ENCODE assay signal across 1 cellular context in genomic region chr3:16060358-16060852, GRCh38.
A peak's percentile ranks its signal among the peaks of the same experiment; 100 is the strongest.
TF ChIP-seq lines count a peak whose summit lies in the region.

No MANE protein-coding gene starts in this region.

TF ChIP-seq in HepG2, 621 proteins besides CTCF, POLR2A, EP300 and RAD21 (continued from another document and continues in another):
- TF ChIP-seq ZNF329 (CRISPR knock-in tag; IDR thresholded peaks at IDR 0.05; ENCODE audit: low read depth) (no peak), ZBTB7B (CRISPR knock-in tag; IDR thresholded peaks at IDR 0.05) (0 out of 2 replicates have a peak, but pooled peaks have one; percentile 39), RERE (CRISPR knock-in tag; IDR thresholded peaks at IDR 0.05; ENCODE audit: low read depth) (peak; percentile 50; the same call in 1 of the 2 replicates), FOSL2 (CRISPR knock-in tag; IDR thresholded peaks at IDR 0.05) (peak; percentile 100), ZFYVE20 (CRISPR knock-in tag; IDR thresholded peaks at IDR 0.05; ENCODE audit: borderline replicate concordance, low read depth) (no peak), HDAC6 (IDR thresholded peaks at IDR 0.05; ENCODE audit: low read depth, low read length) (no peak), ZNF879 (CRISPR knock-in tag; IDR thresholded peaks at IDR 0.05) (no peak), CHCHD3 (CRISPR knock-in tag; IDR thresholded peaks at IDR 0.05) (no peak), MBNL3 (CRISPR knock-in tag; conservative IDR thresholded peaks at IDR 0.05) (no peak), ZNF790 (CRISPR knock-in tag; IDR thresholded peaks at IDR 0.05; ENCODE audit: borderline replicate concordance) (no peak), ZNF510 (CRISPR knock-in tag; IDR thresholded peaks at IDR 0.05; ENCODE audit: low read depth) (no peak; the same call in 1 of the 2 replicates), ZBTB20 (CRISPR knock-in tag; IDR thresholded peaks at IDR 0.05; ENCODE audit: borderline replicate concordance, low read depth) (peak; percentile 75; the same call in 1 of the 2 replicates), TARDBP (CRISPR knock-in tag; IDR thresholded peaks at IDR 0.05) (peak; percentile 80), ELF1 (CRISPR knock-in tag; IDR thresholded peaks at IDR 0.05) (peak; percentile 31), ZNF598 (CRISPR knock-in tag; IDR thresholded peaks at IDR 0.05; ENCODE audit: borderline replicate concordance) (no peak), LCORL (IDR thresholded peaks at IDR 0.05) (peak; percentile 69), LCORL (CRISPR knock-in tag; IDR thresholded peaks at IDR 0.05) (peak; percentile 90), ZFP90 (CRISPR knock-in tag; IDR thresholded peaks at IDR 0.05; ENCODE audit: borderline replicate concordance) (no peak), KLF9 (CRISPR knock-in tag; IDR thresholded peaks at IDR 0.05; ENCODE audit: low read depth) (peak; percentile 44; the same call in 1 of the 2 replicates), ATF7-NPFF (CRISPR knock-in tag; IDR thresholded peaks at IDR 0.05; ENCODE audit: low read depth) (peak; percentile 41; the same call in 1 of the 2 replicates), AFF4 (CRISPR knock-in tag; IDR thresholded peaks at IDR 0.05) (no peak), ZNF792 (CRISPR knock-in tag; IDR thresholded peaks at IDR 0.05) (peak; percentile 94), HNRNPL (IDR thresholded peaks at IDR 0.05; ENCODE audit: low read depth, low read length) (no peak), ZNF34 (CRISPR knock-in tag; IDR thresholded peaks at IDR 0.05; ENCODE audit: borderline replicate concordance) (no peak; the same call in 1 of the 2 replicates), FOXP4 (CRISPR knock-in tag; IDR thresholded peaks at IDR 0.05) (peak; percentile 100), NR3C1 (CRISPR knock-in tag; IDR thresholded peaks at IDR 0.05) (no peak), ZNF7 (CRISPR knock-in tag; IDR thresholded peaks at IDR 0.05) (0 out of 2 replicates have a peak, but pooled peaks have one; percentile 31), ZMYM4 (CRISPR knock-in tag; IDR thresholded peaks at IDR 0.05) (peak; percentile 58; the same call in 1 of the 2 replicates), CREM (IDR thresholded peaks at IDR 0.05) (peak; percentile 95), CREM (CRISPR knock-in tag; IDR thresholded peaks at IDR 0.05) (no peak), ZNF770 (CRISPR knock-in tag; IDR thresholded peaks at IDR 0.05) (peak; percentile 21; the same call in 1 of the 2 replicates), HES4 (CRISPR knock-in tag; IDR thresholded peaks at IDR 0.05; ENCODE audit: borderline replicate concordance) (no peak), POLR2AphosphoS2 (IDR thresholded peaks at IDR 0.05; ENCODE audit: low read depth, low read length) (no peak), KMT2B (CRISPR knock-in tag; IDR thresholded peaks at IDR 0.05) (peak; percentile 75), BRCA1 (CRISPR knock-in tag; IDR thresholded peaks at IDR 0.05) (no peak), NR2F6 (IDR thresholded peaks at IDR 0.05) (0 out of 2 replicates have a peak, but pooled peaks have one; percentile 44), NR2F6 (CRISPR knock-in tag; IDR thresholded peaks at IDR 0.05) (peak; percentile 56; the same call in 1 of the 2 replicates)
- TF ChIP-seq, protein P1, sequence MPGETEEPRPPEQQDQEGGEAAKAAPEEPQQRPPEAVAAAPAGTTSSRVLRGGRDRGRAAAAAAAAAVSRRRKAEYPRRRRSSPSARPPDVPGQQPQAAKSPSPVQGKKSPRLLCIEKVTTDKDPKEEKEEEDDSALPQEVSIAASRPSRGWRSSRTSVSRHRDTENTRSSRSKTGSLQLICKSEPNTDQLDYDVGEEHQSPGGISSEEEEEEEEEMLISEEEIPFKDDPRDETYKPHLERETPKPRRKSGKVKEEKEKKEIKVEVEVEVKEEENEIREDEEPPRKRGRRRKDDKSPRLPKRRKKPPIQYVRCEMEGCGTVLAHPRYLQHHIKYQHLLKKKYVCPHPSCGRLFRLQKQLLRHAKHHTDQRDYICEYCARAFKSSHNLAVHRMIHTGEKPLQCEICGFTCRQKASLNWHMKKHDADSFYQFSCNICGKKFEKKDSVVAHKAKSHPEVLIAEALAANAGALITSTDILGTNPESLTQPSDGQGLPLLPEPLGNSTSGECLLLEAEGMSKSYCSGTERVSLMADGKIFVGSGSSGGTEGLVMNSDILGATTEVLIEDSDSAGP (CRISPR knock-in tag; IDR thresholded peaks at IDR 0.05; ENCODE audit: borderline replicate concordance) = peak; percentile 55; the same call in 1 of the 2 replicates
- TF ChIP-seq, protein P2, sequence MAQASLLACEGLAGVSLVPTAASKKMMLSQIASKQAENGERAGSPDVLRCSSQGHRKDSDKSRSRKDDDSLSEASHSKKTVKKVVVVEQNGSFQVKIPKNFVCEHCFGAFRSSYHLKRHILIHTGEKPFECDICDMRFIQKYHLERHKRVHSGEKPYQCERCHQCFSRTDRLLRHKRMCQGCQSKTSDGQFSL (CRISPR knock-in tag; IDR thresholded peaks at IDR 0.05) = no peak
- TF ChIP-seq, protein P3, sequence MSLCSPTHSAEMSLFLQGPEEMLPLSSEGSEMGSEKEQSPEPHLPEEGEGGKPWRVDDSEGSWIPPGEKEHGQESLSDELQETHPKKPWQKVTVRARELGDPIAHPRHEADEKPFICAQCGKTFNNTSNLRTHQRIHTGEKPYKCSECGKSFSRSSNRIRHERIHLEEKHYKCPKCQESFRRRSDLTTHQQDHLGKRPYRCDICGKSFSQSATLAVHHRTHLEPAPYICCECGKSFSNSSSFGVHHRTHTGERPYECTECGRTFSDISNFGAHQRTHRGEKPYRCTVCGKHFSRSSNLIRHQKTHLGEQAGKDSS (CRISPR knock-in tag; IDR thresholded peaks at IDR 0.05; ENCODE audit: borderline replicate concordance, low read depth) = 0 out of 2 replicates have a peak, but pooled peaks have one; percentile 73
- TF ChIP-seq, protein P4, sequence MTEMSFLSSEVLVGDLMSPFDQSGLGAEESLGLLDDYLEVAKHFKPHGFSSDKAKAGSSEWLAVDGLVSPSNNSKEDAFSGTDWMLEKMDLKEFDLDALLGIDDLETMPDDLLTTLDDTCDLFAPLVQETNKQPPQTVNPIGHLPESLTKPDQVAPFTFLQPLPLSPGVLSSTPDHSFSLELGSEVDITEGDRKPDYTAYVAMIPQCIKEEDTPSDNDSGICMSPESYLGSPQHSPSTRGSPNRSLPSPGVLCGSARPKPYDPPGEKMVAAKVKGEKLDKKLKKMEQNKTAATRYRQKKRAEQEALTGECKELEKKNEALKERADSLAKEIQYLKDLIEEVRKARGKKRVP (CRISPR knock-in tag; IDR thresholded peaks at IDR 0.05) = peak in 1 of 2 experiments; percentile 87; a peak in 2 of 4 replicates
- TF ChIP-seq, protein P5, sequence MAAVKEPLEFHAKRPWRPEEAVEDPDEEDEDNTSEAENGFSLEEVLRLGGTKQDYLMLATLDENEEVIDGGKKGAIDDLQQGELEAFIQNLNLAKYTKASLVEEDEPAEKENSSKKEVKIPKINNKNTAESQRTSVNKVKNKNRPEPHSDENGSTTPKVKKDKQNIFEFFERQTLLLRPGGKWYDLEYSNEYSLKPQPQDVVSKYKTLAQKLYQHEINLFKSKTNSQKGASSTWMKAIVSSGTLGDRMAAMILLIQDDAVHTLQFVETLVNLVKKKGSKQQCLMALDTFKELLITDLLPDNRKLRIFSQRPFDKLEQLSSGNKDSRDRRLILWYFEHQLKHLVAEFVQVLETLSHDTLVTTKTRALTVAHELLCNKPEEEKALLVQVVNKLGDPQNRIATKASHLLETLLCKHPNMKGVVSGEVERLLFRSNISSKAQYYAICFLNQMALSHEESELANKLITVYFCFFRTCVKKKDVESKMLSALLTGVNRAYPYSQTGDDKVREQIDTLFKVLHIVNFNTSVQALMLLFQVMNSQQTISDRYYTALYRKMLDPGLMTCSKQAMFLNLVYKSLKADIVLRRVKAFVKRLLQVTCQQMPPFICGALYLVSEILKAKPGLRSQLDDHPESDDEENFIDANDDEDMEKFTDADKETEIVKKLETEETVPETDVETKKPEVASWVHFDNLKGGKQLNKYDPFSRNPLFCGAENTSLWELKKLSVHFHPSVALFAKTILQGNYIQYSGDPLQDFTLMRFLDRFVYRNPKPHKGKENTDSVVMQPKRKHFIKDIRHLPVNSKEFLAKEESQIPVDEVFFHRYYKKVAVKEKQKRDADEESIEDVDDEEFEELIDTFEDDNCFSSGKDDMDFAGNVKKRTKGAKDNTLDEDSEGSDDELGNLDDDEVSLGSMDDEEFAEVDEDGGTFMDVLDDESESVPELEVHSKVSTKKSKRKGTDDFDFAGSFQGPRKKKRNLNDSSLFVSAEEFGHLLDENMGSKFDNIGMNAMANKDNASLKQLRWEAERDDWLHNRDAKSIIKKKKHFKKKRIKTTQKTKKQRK (IDR thresholded peaks at IDR 0.05; ENCODE audit: low read length) = no peak
